Comparison of ENCODE assay signal across 16 cellular contexts in genomic region chr6:120384671-120385070, GRCh38.
"Had no signal": no experiment of that assay in that cellular context is flagged by ENCODE, and none has a peak within 500 bp of the region (broad histone marks: within the 10 kb centered on the region; RNA-seq: fewer than 3 reads in every experiment).

No MANE protein-coding gene starts in this region.

- H3K79me2 ChIP-seq: hepatocyte had no signal

- DNase-seq: activated B cell treated with CpG ODN at 0.5 μM for 24 hours; activated naive CD4-positive, alpha-beta T cell treated with Interleukin-2 at 50 U/mL for 16 hours; activated T-cell treated with anti-CD3 and anti-CD28 coated beads for 4 hours; aorta; central memory CD4-positive, alpha-beta T cell; left lung; naive B cell; ovary; stimulated activated CD4-positive, alpha-beta T cell treated with anti-CD3 and anti-CD28 coated beads, Interleukin-4, amount 100 ng/mL, for 24 hours; stimulated activated naive CD4-positive, alpha-beta T cell treated with Interleukin-2 at 50 U/mL for 16 hours had no signal

- H3K4me3 Mint-ChIP-seq: activated B cell treated with CpG ODN at 0.5 μM for 24 hours; activated T-helper 17 cell treated with anti-CD3 and anti-CD28 coated beads, Interleukin-2, amount 50 U/mL, for 72 hours; naive B cell; neural progenitor cell had no signal

- H3K27ac Mint-ChIP-seq: activated B cell treated with CpG ODN at 0.5 μM for 24 hours; activated T-helper 17 cell treated with anti-CD3 and anti-CD28 coated beads, Interleukin-2, amount 50 U/mL, for 72 hours; naive B cell; neural progenitor cell had no signal

- ATAC-seq: activated T-helper 17 cell treated with anti-CD3 and anti-CD28 coated beads, Interleukin-2, amount 50 U/mL, for 72 hours; left lung had no signal

- H3K9ac ChIP-seq: neural progenitor cell had no signal

- H3K27ac ChIP-seq: coronary artery, hepatocyte, left lung, neural progenitor cell, ovary had no signal

- H2AFZ ChIP-seq: hepatocyte had no signal

- H3K36me3 ChIP-seq: left lung, neural progenitor cell, ovary had no signal

- H3K27me3 Mint-ChIP-seq: activated B cell treated with CpG ODN at 0.5 μM for 24 hours; activated T-helper 17 cell treated with anti-CD3 and anti-CD28 coated beads, Interleukin-2, amount 50 U/mL, for 72 hours had no signal

- H3K4me1 Mint-ChIP-seq: activated B cell treated with CpG ODN at 0.5 μM for 24 hours; activated T-helper 17 cell treated with anti-CD3 and anti-CD28 coated beads, Interleukin-2, amount 50 U/mL, for 72 hours; naive B cell; neural progenitor cell had no signal

- H3K9me3 ChIP-seq: left lung, ovary had no signal

- H3K4me2 ChIP-seq: hepatocyte, neural progenitor cell had no signal

- H3K27me3 ChIP-seq: hepatocyte, left lung, neural progenitor cell, ovary had no signal

- H3K4me3 ChIP-seq: coronary artery, hepatocyte, left lung, neural progenitor cell, ovary had no signal

- H3K36me3 Mint-ChIP-seq: naive B cell, neural progenitor cell had no signal

- H3K9me3 Mint-ChIP-seq: activated B cell treated with CpG ODN at 0.5 μM for 24 hours; activated T-helper 17 cell treated with anti-CD3 and anti-CD28 coated beads, Interleukin-2, amount 50 U/mL, for 72 hours; naive B cell; neural progenitor cell had no signal

- H3K4me1 ChIP-seq: left lung, neural progenitor cell had no signal

- FAIRE-seq: keratinocyte, TTC549 had no signal
